Comparison of ENCODE assay signal across 9 cellular contexts in the genomic region with DNA sequence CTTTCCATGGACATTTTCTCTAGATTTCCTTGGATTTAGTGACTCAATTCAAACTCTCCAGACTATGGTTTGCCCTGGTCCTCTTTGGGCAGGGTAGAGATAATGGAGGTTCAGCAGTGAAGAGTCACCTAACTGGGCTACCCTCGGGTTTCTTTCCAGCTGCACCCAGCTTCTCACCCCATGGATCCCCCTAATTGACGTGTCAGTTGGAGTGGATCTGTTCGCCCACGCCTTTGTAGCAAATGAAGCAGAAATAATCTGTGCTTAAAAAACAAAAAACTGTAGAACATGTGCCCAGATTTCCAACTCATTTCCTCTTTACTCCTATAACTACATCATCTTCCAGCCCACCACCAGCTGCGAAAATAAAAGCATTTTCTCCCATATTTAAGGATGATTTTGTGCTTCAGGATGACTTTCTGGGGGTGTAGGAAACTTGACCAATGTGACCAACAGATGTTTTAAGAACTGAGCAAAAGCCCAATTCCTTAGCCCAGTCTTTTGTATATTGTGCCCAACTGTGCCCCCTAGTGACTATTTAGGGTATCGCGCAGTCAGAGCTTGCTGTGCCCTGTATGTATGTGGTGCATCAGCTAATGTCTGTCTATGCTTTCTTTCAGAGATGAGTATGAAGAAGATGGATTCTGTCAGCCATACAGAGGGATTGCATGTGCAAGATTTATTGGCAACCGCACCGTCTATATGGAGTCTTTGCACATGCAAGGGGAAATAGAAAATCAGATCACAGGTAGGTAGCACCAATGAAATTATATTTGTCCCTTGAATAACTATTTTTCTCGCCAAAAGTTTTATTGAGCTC.
DNase-seq lines count a peak whose midpoint lies in the region; ATAC-seq and TF ChIP-seq lines count a peak whose summit lies in the region.
"Had no signal": no experiment of that assay in that cellular context is flagged by ENCODE, and none has a peak within 500 bp of the region (broad histone marks: within the 10 kb centered on the region; RNA-seq: fewer than 3 reads in every experiment).

No MANE protein-coding gene starts in this region.

- H3K4me3 Mint-ChIP-seq in CD8-positive, alpha-beta T cell: no peak overlapping the region
- H3K4me3 Mint-ChIP-seq: activated naive CD4-positive, alpha-beta T cell treated with anti-CD3 and anti-CD28 coated beads, Interleukin-2, amount 50 U/mL, for 24 hours had no signal

- no peaks in the 10 kb centered on the region for H3K9me3 ChIP-seq in CD8-positive, alpha-beta T cell (ENCODE audit: low read length)
- H3K9me3 ChIP-seq in OCI-LY1 (ENCODE audit: low read length): no peaks in the 10 kb centered on the region
- H3K9me3 ChIP-seq in neural cell (ENCODE audit: low read length): no peaks in the 10 kb centered on the region
- no peaks in the 10 kb centered on the region for H3K9me3 ChIP-seq in stomach

- H2AFZ ChIP-seq in OCI-LY1 (ENCODE audit: low read length) (no peak overlapping the region), neural cell (ENCODE audit: low read depth, low read length) (no peak overlapping the region)

- CTCF ChIA-PET in CD8-positive, alpha-beta T cell (lab: Charles Lee): interaction anchor here (0.7 to 6.1 kb wide), 32 partner anchors 7 to 561 kb away, joined by 3 to 57 read pairs (median 4); no protein-coding TSS in a partner anchor

- intact Hi-C loops in CD8-positive, alpha-beta T cell (cut with DNase I, micrococcal nuclease): loop anchor here (1.0 to 5.0 kb wide), 2 partner anchors 110 to 521 kb away; no protein-coding TSS in a partner anchor
- intact Hi-C loops in stomach (cut with DNase I; ENCODE audit: low total_unique reads): no loop called here

- H3K27me3 ChIP-seq in CD8-positive, alpha-beta T cell (ENCODE audit: insufficient read depth, low read length): no peaks in the 10 kb centered on the region
- H3K27me3 ChIP-seq in OCI-LY1 (ENCODE audit: insufficient read depth, low read length) (no peaks in the 10 kb centered on the region; the same call in none of the 2 replicates), neural cell (ENCODE audit: insufficient read depth, low read depth, low read length) (no peaks in the 10 kb centered on the region), stomach (no peaks in the 10 kb centered on the region)

- H3F3A ChIP-seq in OCI-LY1 (ENCODE audit: insufficient read depth, low read length) (no peaks in the 10 kb centered on the region), neural cell (ENCODE audit: insufficient read depth, low read length, poor library complexity, severe bottlenecking) (no peaks in the 10 kb centered on the region)

- H3K36me3 Mint-ChIP-seq in CD8-positive, alpha-beta T cell: no peaks in the 10 kb centered on the region
- H3K36me3 Mint-ChIP-seq: activated naive CD4-positive, alpha-beta T cell treated with anti-CD3 and anti-CD28 coated beads, Interleukin-2, amount 50 U/mL, for 24 hours had no signal

- ATAC-seq in CD8-positive, alpha-beta T cell: peak; percentile 63
- ATAC-seq in GM19438 (IDR thresholded peaks at IDR 0.05; ENCODE audit: low read depth, unreplicated experiment): peak; percentile 74

- H3K4me1 Mint-ChIP-seq in CD8-positive, alpha-beta T cell (ENCODE audit: low read depth): no peaks in the 10 kb centered on the region
- H3K4me1 Mint-ChIP-seq: activated naive CD4-positive, alpha-beta T cell treated with anti-CD3 and anti-CD28 coated beads, Interleukin-2, amount 50 U/mL, for 24 hours had no signal

- peaks cover 5% of the 10 kb centered on the region for H3K27me3 Mint-ChIP-seq in CD8-positive, alpha-beta T cell (ENCODE audit: low read depth)

- TF ChIP-seq POLR2A in stomach (IDR thresholded peaks at IDR 0.05): no peak

- no peak overlapping the region for H3K27ac ChIP-seq in CD8-positive, alpha-beta T cell (ENCODE audit: low read depth, low read length)
- H3K27ac ChIP-seq in OCI-LY1 (ENCODE audit: low read depth, low read length, poor library complexity, severe bottlenecking) (no peak overlapping the region), neural cell (ENCODE audit: low read length) (no peak overlapping the region), stomach (peak overlapping the region in 2 of 5 donors; percentile 5 to 53)

- H3K4me2 ChIP-seq in OCI-LY1 (ENCODE audit: low read length) (no peak overlapping the region), neural cell (ENCODE audit: low read length) (no peak overlapping the region)

- no peak overlapping the region for H3K9ac ChIP-seq in OCI-LY1 (ENCODE audit: low read length)
- no peak overlapping the region for H3K9ac ChIP-seq in neural cell (ENCODE audit: low read length)

- H3K9me3 Mint-ChIP-seq in CD8-positive, alpha-beta T cell: no peaks in the 10 kb centered on the region
- H3K9me3 Mint-ChIP-seq: activated naive CD4-positive, alpha-beta T cell treated with anti-CD3 and anti-CD28 coated beads, Interleukin-2, amount 50 U/mL, for 24 hours had no signal

- peak; percentile 87 for TF ChIP-seq RAD21 in neural cell (conservative IDR thresholded peaks at IDR 0.05)

- H3K36me3 ChIP-seq in CD8-positive, alpha-beta T cell (ENCODE audit: insufficient read depth, low read length): no peaks in the 10 kb centered on the region
- H3K36me3 ChIP-seq in OCI-LY1 (ENCODE audit: insufficient read depth, low read length) (no peaks in the 10 kb centered on the region), neural cell (ENCODE audit: insufficient read depth, low read length) (no peaks in the 10 kb centered on the region), stomach (peaks cover 0 to 20% (median 5%) of the 10 kb centered on the region in 4 donors)

- peak; percentile 26 to 72 (median 51) for DNase-seq in CD8-positive, alpha-beta T cell
- DNase-seq in HUDEP-2 (lab: John Stamatoyannopoulos, UW; ENCODE audit: unreplicated experiment in 76 of 76): peak in 50 of 76 experiments; percentile 1 to 73 (median 24)
- DNase-seq in activated T-cell treated with anti-CD3 and anti-CD28 coated beads, Interleukin-2, amount 50 U/mL, for 1 hour: peak; percentile 58
- peak; percentile 84 for DNase-seq in fibroblast of gingiva (ENCODE audit: low read depth)
- peak; percentile 85 for DNase-seq in stomach

- H4K20me1 ChIP-seq in OCI-LY1 (ENCODE audit: insufficient read depth, low read length) (no peaks in the 10 kb centered on the region), neural cell (ENCODE audit: insufficient read depth) (no peaks in the 10 kb centered on the region)

- H3K4me3 ChIP-seq in CD8-positive, alpha-beta T cell (ENCODE audit: low read depth, low read length): no peak overlapping the region
- no peak overlapping the region for H3K4me3 ChIP-seq in OCI-LY1 (ENCODE audit: low read depth, low read length, poor library complexity, severe bottlenecking)
- no peak overlapping the region for H3K4me3 ChIP-seq in neural cell (ENCODE audit: low read length)
- no peak overlapping the region for H3K4me3 ChIP-seq in stomach

- H3K79me2 ChIP-seq in OCI-LY1 (ENCODE audit: insufficient read depth, low read length): no peaks in the 10 kb centered on the region
- no peaks in the 10 kb centered on the region for H3K79me2 ChIP-seq in neural cell (replicated peaks; ENCODE audit: insufficient read depth, low read length)

- no peak overlapping the region for H3K27ac Mint-ChIP-seq in CD8-positive, alpha-beta T cell
- H3K27ac Mint-ChIP-seq: activated naive CD4-positive, alpha-beta T cell treated with anti-CD3 and anti-CD28 coated beads, Interleukin-2, amount 50 U/mL, for 24 hours had no signal

- peak; percentile 71 for TF ChIP-seq CTCF in CD8-positive, alpha-beta T cell (IDR thresholded peaks at IDR 0.05)
- peak; percentile 94 for TF ChIP-seq CTCF in OCI-LY1 (IDR thresholded peaks at IDR 0.05; ENCODE audit: low read length)
- TF ChIP-seq CTCF in neural cell (IDR thresholded peaks at IDR 0.05; ENCODE audit: poor library complexity, severe bottlenecking): peak; percentile 91
- TF ChIP-seq CTCF in stomach (IDR thresholded peaks at IDR 0.05): peak in 5 of 7 experiments; percentile 76 to 91 (median 86)

- 39 to 49% (median 44%) methylated on average over 10 of the region's 10 CpGs for WGBS in stomach, 5 donors

- no peak for TF ChIP-seq EP300 in neural cell (conservative IDR thresholded peaks at IDR 0.05; ENCODE audit: poor library complexity, severe bottlenecking)
- no peak for TF ChIP-seq EP300 in stomach (IDR thresholded peaks at IDR 0.05)

- POLR2A ChIA-PET in CD8-positive, alpha-beta T cell (lab: Charles Lee): interaction anchor here (0.5 kb wide), 1 partner anchor 26 kb away, joined by 5 read pairs; no protein-coding TSS in a partner anchor

- no peaks in the 10 kb centered on the region for H3K4me1 ChIP-seq in CD8-positive, alpha-beta T cell (ENCODE audit: insufficient read depth, low read length)
- H3K4me1 ChIP-seq in OCI-LY1 (ENCODE audit: insufficient read depth, low read length, severe bottlenecking) (no peaks in the 10 kb centered on the region), stomach (peaks cover 0 to 28% (median 11%) of the 10 kb centered on the region in 4 donors)

- H3K9me2 ChIP-seq in OCI-LY1 (ENCODE audit: low read depth, low read length) (no peaks in the 10 kb centered on the region), neural cell (ENCODE audit: insufficient read depth, low read length) (no peaks in the 10 kb centered on the region)

TF ChIP-seq in neural cell, 6 proteins besides CTCF, POLR2A, EP300 and RAD21 (continues in another document):
- TF ChIP-seq REST (IDR thresholded peaks at IDR 0.05; ENCODE audit: borderline replicate concordance) (no peak), SMC3 (conservative IDR thresholded peaks at IDR 0.05; ENCODE audit: poor library complexity) (peak; percentile 91)

Comparison
In these comparisons a context has a peak if more than half of its experiments do, and no peak if none do; other contexts are left out.
1. DNase-seq: peak in every context shown above with its lines; median percentile 85 in stomach; 84 in fibroblast of gingiva; 58 in activated T-cell treated with anti-CD3 and anti-CD28 coated beads, Interleukin-2, amount 50 U/mL, for 1 hour; 51 in CD8-positive, alpha-beta T cell; 24 in HUDEP-2.